ENCODE assay signal across 8 cellular contexts in genomic region chr4:163738521-163738920, GRCh38.
"Had no signal": no experiment of that assay in that cellular context is flagged by ENCODE, and none has a peak within 500 bp of the region (broad histone marks: within the 10 kb centered on the region; RNA-seq: fewer than 3 reads in every experiment).

No MANE protein-coding gene starts in this region.

- H3K27ac ChIP-seq: GM23248 had no signal

- DNase-seq: GM23248, GOT3, H7, H9, HCEC 1CT, HFFc6 had no signal

- H3K9ac ChIP-seq: GM23248 had no signal

- H2AFZ ChIP-seq: GM23248 had no signal

- H3K4me3 ChIP-seq: GM23248, GM23338, HAP-1 had no signal

- H3K9me3 ChIP-seq: HAP-1 had no signal

- H3K4me2 ChIP-seq: GM23338 had no signal

- H3K36me3 ChIP-seq: HAP-1 had no signal
